Comparison of ENCODE assay signal across 2 cellular contexts in genomic region chr1:226980122-226980551, GRCh38.
A peak's percentile ranks its signal among the peaks of the same experiment; 100 is the strongest.
TF ChIP-seq lines count a peak whose summit lies in the region.

No MANE protein-coding gene starts in this region.

TF ChIP-seq in liver, 16 proteins besides CTCF, POLR2A, EP300 and RAD21:
- no peak for TF ChIP-seq REST (IDR thresholded peaks at IDR 0.05)
- no peak for TF ChIP-seq NR2F2 (IDR thresholded peaks at IDR 0.05)
- peak in 1 of 2 donors; percentile 48 for TF ChIP-seq HNF4A (conservative IDR thresholded peaks at IDR 0.05)
- TF ChIP-seq FOXA2 (IDR thresholded peaks at IDR 0.05), result no peak
- TF ChIP-seq RXRA (IDR thresholded peaks at IDR 0.05), result peak; percentile 24 to 54
- TF ChIP-seq GABPA (IDR thresholded peaks at IDR 0.05 in 1 of 2, conservative IDR thresholded peaks at IDR 0.05 in 1 of 2), result no peak
TF ChIP-seq in liver: peak in this region for 2.

TF ChIP-seq in HepG2, 621 proteins besides CTCF, POLR2A, EP300 and RAD21:
- TF ChIP-seq ZFP1 (CRISPR knock-in tag; IDR thresholded peaks at IDR 0.05), result no peak
TF ChIP-seq in HepG2: peak in this region for 0.
